Comparison of ENCODE assay signal across 8 cellular contexts in the genomic region with DNA sequence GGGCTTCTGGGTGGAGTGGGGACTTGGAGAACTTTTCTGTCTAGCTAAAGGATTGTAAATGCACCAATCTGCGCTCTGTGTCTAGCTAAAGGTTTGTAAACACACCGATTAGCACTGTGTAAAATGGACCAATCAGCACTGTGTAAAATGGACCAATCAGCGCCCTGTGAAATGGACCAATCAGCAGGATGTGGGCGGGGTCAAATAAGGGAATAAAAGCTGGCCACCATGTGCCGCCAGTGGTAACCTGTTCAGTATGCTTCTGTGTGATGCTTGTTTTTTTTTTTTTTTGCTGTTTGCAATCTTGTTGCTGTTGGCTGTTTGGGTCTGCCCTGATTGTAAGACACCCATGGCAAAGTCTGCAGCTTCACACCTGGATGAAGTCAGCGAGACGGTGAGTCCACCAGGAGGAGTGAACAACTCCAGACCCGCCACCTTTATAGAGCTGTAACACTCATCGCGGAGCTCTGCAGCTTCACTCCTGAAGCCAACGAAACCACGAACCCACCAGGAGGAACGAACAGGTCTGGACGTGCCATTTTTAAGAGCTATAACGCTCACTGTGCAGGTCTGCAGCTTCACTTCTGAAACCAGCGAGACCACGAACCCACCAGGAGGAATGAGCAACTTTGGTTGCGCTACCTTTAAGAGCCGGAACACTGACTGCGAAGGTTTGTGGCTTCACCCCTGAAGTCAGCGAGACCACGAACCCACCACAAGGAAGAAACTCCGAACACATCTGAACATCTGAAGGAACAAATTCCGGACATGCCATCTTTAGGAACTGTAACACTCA.
DNase-seq lines count a peak whose midpoint lies in the region; ATAC-seq and TF ChIP-seq lines count a peak whose summit lies in the region.

No MANE protein-coding gene starts in this region.

- POLR2A ChIA-PET in naive thymus-derived CD8-positive, alpha-beta T cell (lab: Charles Lee): interaction anchor here (0.7 to 3.7 kb wide), 16 partner anchors 9 to 366 kb away, joined by 3 to 51 read pairs (median 4); a partner anchor contains a TSS

- H3K27me3 Mint-ChIP-seq in naive thymus-derived CD8-positive, alpha-beta T cell: peaks cover 0 to 3% (median 0%) of the 10 kb centered on the region in 5 donors

- peak overlapping the region; percentile 74 to 94 (median 86) for H3K4me3 Mint-ChIP-seq in naive thymus-derived CD8-positive, alpha-beta T cell

- H3K4me1 Mint-ChIP-seq in naive thymus-derived CD8-positive, alpha-beta T cell: peaks cover 22 to 38% (median 33%) of the 10 kb centered on the region in 4 donors

- no peak for TF ChIP-seq CTCF in GM13977 (IDR thresholded peaks at IDR 0.05; ENCODE audit: extremely low read depth, insufficient read depth, missing control alignments)

- DNase-seq in activated gamma-delta T cell treated with Interleukin-2 at 50 U/mL for 16 hours (peak; percentile 60), activated gamma-delta T cell (lab: John Stamatoyannopoulos, UW) (no peak), nucleus accumbens (lab: John Stamatoyannopoulos, UW) (no peak), GM13977 (ENCODE audit: low spot score) (no peak), amygdala (lab: John Stamatoyannopoulos, UW) (no peak), NCI-H2227 treated with DMSO at 0.1 percent for 48 hours (lab: John Stamatoyannopoulos, UW) (no peak)
- DNase-seq in activated CD8-positive, alpha-beta memory T cell treated with anti-CD3 and anti-CD28 coated beads, Interleukin-2, amount 50 U/mL, for 48 hours: peak; percentile 74
- DNase-seq in naive thymus-derived CD8-positive, alpha-beta T cell: peak; percentile 28 to 90 (median 76)

- in situ Hi-C loops in GM13977 (cut with MboI; ENCODE audit: low pct_unique_long_range_greater_than_20kb, low sequenced_read_pairs, unreplicated experiment): no loop called here

- H3K36me3 Mint-ChIP-seq in naive thymus-derived CD8-positive, alpha-beta T cell: no peaks in the 10 kb centered on the region

- peak; percentile 87 for ATAC-seq in naive thymus-derived CD8-positive, alpha-beta T cell

- H3K9me3 Mint-ChIP-seq in naive thymus-derived CD8-positive, alpha-beta T cell: peaks cover 0 to under 1% (median 0%) of the 10 kb centered on the region in 9 donors

- H3K27ac Mint-ChIP-seq in naive thymus-derived CD8-positive, alpha-beta T cell: peak overlapping the region; percentile 23 to 94 (median 86)

Comparison
In these comparisons a context has a peak if more than half of its experiments do, and no peak if none do; other contexts are left out.
1. DNase-seq: peak in activated gamma-delta T cell treated with Interleukin-2 at 50 U/mL for 16 hours (single experiment), activated CD8-positive, alpha-beta memory T cell treated with anti-CD3 and anti-CD28 coated beads, Interleukin-2, amount 50 U/mL, for 48 hours (single experiment) and naive thymus-derived CD8-positive, alpha-beta T cell (10 of 10); none in activated gamma-delta T cell (single experiment), nucleus accumbens (0 of 56), GM13977 (single experiment), amygdala (0 of 56) and NCI-H2227 treated with DMSO at 0.1 percent for 48 hours (single experiment).